Comparison of ENCODE assay signal across 1 cellular context in genomic region chr17:81960130-81960958, GRCh38.
TF ChIP-seq lines count a peak whose summit lies in the region.

No MANE protein-coding gene starts in this region.

TF ChIP-seq in K562, 482 proteins besides CTCF, POLR2A, EP300 and RAD21 (continues in another document):
- TF ChIP-seq ZNF780A (CRISPR knock-in tag; IDR thresholded peaks at IDR 0.05) (no peak), KDM1A (IDR thresholded peaks at IDR 0.05) (no peak), PHF21A (IDR thresholded peaks at IDR 0.05; ENCODE audit: borderline replicate concordance, low read depth) (no peak), ZBTB7A (IDR thresholded peaks at IDR 0.05; ENCODE audit: borderline replicate concordance, control insufficient read depth, low read depth, low read length) (0 out of 2 replicates have a peak, but pooled peaks have one; percentile 17), TGIF2 (CRISPR knock-in tag; IDR thresholded peaks at IDR 0.05) (0 out of 2 replicates have a peak, but pooled peaks have one; percentile 38), GATAD2B (IDR thresholded peaks at IDR 0.05; ENCODE audit: borderline replicate concordance) (no peak), ZNF696 (CRISPR knock-in tag; conservative IDR thresholded peaks at IDR 0.05) (no peak), SREBF1 (IDR thresholded peaks at IDR 0.05; ENCODE audit: borderline replicate concordance, low read depth, low read length) (no peak), PTRF (tag; IDR thresholded peaks at IDR 0.05) (no peak), SAFB2 (IDR thresholded peaks at IDR 0.05; ENCODE audit: borderline replicate concordance, low read depth, low read length, severe bottlenecking) (no peak), FOXM1 (IDR thresholded peaks at IDR 0.05; ENCODE audit: low read depth) (no peak), FOXM1 (CRISPR knock-in tag; IDR thresholded peaks at IDR 0.05; ENCODE audit: low read depth) (no peak), ZNF551 (CRISPR knock-in tag; IDR thresholded peaks at IDR 0.05) (no peak), ZHX1 (conservative IDR thresholded peaks at IDR 0.05; ENCODE audit: low read length) (no peak), NCOA2 (IDR thresholded peaks at IDR 0.05; ENCODE audit: partially characterized antibody in 2 of 2) (no peak), CEBPG (CRISPR knock-in tag; IDR thresholded peaks at IDR 0.05) (peak; percentile 19; the same call in 1 of the 2 replicates), CEBPG (tag; conservative IDR thresholded peaks at IDR 0.05 in 1 of 2, IDR thresholded peaks at IDR 0.05 in 1 of 2) (no peak), USF1 (CRISPR knock-in tag; IDR thresholded peaks at IDR 0.05) (0 out of 2 replicates have a peak, but pooled peaks have one; percentile 10), ZBTB40 (IDR thresholded peaks at IDR 0.05) (peak; percentile 48; the same call in 1 of the 2 replicates), ZBTB40 (CRISPR knock-in tag; IDR thresholded peaks at IDR 0.05) (no peak), RFX7 (CRISPR knock-in tag; IDR thresholded peaks at IDR 0.05) (no peak), CTBP1 (IDR thresholded peaks at IDR 0.05; ENCODE audit: borderline replicate concordance) (no peak; the same call in 1 of the 2 replicates), RNF219 (CRISPR knock-in tag; IDR thresholded peaks at IDR 0.05) (no peak), ZFP1 (CRISPR knock-in tag; IDR thresholded peaks at IDR 0.05) (no peak), OTX1 (CRISPR knock-in tag; IDR thresholded peaks at IDR 0.05) (no peak), ZNF431 (CRISPR knock-in tag; IDR thresholded peaks at IDR 0.05) (no peak), NELFE (IDR thresholded peaks at IDR 0.05; ENCODE audit: insufficient read depth, insufficient read length) (no peak), PTTG1 (tag; IDR thresholded peaks at IDR 0.05; ENCODE audit: low read depth) (no peak), SP2 (IDR thresholded peaks at IDR 0.05; ENCODE audit: extremely low read depth, low read depth, low read length, poor library complexity, severe bottlenecking) (no peak), ZNF707 (CRISPR knock-in tag; conservative IDR thresholded peaks at IDR 0.05) (no peak), RFX1 (IDR thresholded peaks at IDR 0.05) (no peak), NFIC (IDR thresholded peaks at IDR 0.05) (peak; percentile 70), ZNF785 (CRISPR knock-in tag; IDR thresholded peaks at IDR 0.05) (no peak), ZKSCAN3 (CRISPR knock-in tag; IDR thresholded peaks at IDR 0.05) (no peak), NCOA6 (IDR thresholded peaks at IDR 0.05) (peak; percentile 89), RBM39 (optimal IDR thresholded peaks at IDR 0.05; ENCODE audit: low read depth, low read length) (no peak), TAF15 (IDR thresholded peaks at IDR 0.05; ENCODE audit: low read depth, low read length) (no peak), TFE3 (CRISPR knock-in tag; IDR thresholded peaks at IDR 0.05) (no peak), ILK (tag; IDR thresholded peaks at IDR 0.05; ENCODE audit: borderline replicate concordance, low read depth) (no peak), E2F6 (IDR thresholded peaks at IDR 0.05; ENCODE audit: borderline replicate concordance in 1 of 2, extremely low read depth in 1 of 2, insufficient read depth in 1 of 2, insufficient read length in 1 of 2, low read depth in 1 of 2, low read length in 1 of 2, poor library complexity in 1 of 2, severe bottlenecking in 1 of 2) (peak in 1 of 2 experiments; percentile 38), MEF2D (tag; conservative IDR thresholded peaks at IDR 0.05; ENCODE audit: low read depth) (no peak), KDM5B (IDR thresholded peaks at IDR 0.05; ENCODE audit: insufficient replicate concordance, low read depth, low read length) (peak; percentile 20)
- TF ChIP-seq, protein P1, sequence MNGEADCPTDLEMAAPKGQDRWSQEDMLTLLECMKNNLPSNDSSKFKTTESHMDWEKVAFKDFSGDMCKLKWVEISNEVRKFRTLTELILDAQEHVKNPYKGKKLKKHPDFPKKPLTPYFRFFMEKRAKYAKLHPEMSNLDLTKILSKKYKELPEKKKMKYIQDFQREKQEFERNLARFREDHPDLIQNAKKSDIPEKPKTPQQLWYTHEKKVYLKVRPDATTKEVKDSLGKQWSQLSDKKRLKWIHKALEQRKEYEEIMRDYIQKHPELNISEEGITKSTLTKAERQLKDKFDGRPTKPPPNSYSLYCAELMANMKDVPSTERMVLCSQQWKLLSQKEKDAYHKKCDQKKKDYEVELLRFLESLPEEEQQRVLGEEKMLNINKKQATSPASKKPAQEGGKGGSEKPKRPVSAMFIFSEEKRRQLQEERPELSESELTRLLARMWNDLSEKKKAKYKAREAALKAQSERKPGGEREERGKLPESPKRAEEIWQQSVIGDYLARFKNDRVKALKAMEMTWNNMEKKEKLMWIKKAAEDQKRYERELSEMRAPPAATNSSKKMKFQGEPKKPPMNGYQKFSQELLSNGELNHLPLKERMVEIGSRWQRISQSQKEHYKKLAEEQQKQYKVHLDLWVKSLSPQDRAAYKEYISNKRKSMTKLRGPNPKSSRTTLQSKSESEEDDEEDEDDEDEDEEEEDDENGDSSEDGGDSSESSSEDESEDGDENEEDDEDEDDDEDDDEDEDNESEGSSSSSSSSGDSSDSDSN (IDR thresholded peaks at IDR 0.05; ENCODE audit: borderline replicate concordance in 1 of 2, low read depth in 2 of 2, low read length in 2 of 2) = 0 out of 4 replicates have a peak, but pooled peaks have one; percentile 57
- TF ChIP-seq, protein P2, sequence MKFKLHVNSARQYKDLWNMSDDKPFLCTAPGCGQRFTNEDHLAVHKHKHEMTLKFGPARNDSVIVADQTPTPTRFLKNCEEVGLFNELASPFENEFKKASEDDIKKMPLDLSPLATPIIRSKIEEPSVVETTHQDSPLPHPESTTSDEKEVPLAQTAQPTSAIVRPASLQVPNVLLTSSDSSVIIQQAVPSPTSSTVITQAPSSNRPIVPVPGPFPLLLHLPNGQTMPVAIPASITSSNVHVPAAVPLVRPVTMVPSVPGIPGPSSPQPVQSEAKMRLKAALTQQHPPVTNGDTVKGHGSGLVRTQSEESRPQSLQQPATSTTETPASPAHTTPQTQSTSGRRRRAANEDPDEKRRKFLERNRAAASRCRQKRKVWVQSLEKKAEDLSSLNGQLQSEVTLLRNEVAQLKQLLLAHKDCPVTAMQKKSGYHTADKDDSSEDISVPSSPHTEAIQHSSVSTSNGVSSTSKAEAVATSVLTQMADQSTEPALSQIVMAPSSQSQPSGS (CRISPR knock-in tag; IDR thresholded peaks at IDR 0.05) = no peak
